8 cellular contexts compared by ENCODE assay signal in genomic region chr17:7478276-7479138, GRCh38. TPM values are rescaled to one million over a fixed set of nuclear protein-coding genes. Genes with fewer than 3 reads are reported as not detected.
DNase-seq lines count a peak whose midpoint lies in the region; ATAC-seq and TF ChIP-seq lines count a peak whose summit lies in the region.

No MANE protein-coding gene starts in this region.

- H3K27me3 ChIP-seq in GM06990 (replicated peaks; ENCODE audit: control insufficient read depth, insufficient read depth, low read length), result no peaks in the 10 kb centered on the region

- H3K9me3 Mint-ChIP-seq in neural crest cell (no peaks in the 10 kb centered on the region), type B pancreatic cell (no peaks in the 10 kb centered on the region)

- H3K4me1 Mint-ChIP-seq in neural crest cell (peaks cover 57% of the 10 kb centered on the region), type B pancreatic cell (ENCODE audit: unreplicated experiment) (peaks cover 48% of the 10 kb centered on the region)

- H3K36me3 Mint-ChIP-seq in neural crest cell (ENCODE audit: low read depth) (no peaks in the 10 kb centered on the region), type B pancreatic cell (peaks cover 8% of the 10 kb centered on the region)

- no peaks in the 10 kb centered on the region for H3K27me3 Mint-ChIP-seq in neural crest cell (ENCODE audit: low read depth)
- no peaks in the 10 kb centered on the region for H3K27me3 Mint-ChIP-seq in type B pancreatic cell

- peak overlapping the region; percentile 94 for H3K4me3 Mint-ChIP-seq in neural crest cell
- peak overlapping the region; percentile 88 for H3K4me3 Mint-ChIP-seq in type B pancreatic cell

- H3K36me3 ChIP-seq in GM06990 (ENCODE audit: control insufficient read depth, insufficient read depth, low read length), result no peaks in the 10 kb centered on the region

- H3K27ac Mint-ChIP-seq in neural crest cell (ENCODE audit: unreplicated experiment) (no peak overlapping the region), type B pancreatic cell (peak overlapping the region; percentile 100)

- DNase-seq in GM06990 (ENCODE audit: extremely low read depth, insufficient read length) (peak; percentile 70), fibroblast of villous mesenchyme (ENCODE audit: low read depth) (peak; percentile 55), neural crest cell (ENCODE audit: low read depth, low spot score) (no peak), type B pancreatic cell (ENCODE audit: extremely low spot score, unreplicated experiment) (no peak)
- DNase-seq in activated effector memory CD4-positive, alpha-beta T cell treated with anti-CD3 and anti-CD28 coated beads, Interleukin-2, amount 50 U/mL, for 16 hours, result peak; percentile 86

- H3K4me3 ChIP-seq in GM06990 (replicated peaks; ENCODE audit: low read depth, low read length), result peak overlapping the region; percentile 79
- H3K4me3 ChIP-seq in fibroblast of villous mesenchyme (ENCODE audit: low read depth, low read length), result peak overlapping the region; percentile 75

- ATAC-seq in HG03135 (IDR thresholded peaks at IDR 0.05; ENCODE audit: unreplicated experiment), result no peak
- no peak for ATAC-seq in HG02798 (IDR thresholded peaks at IDR 0.05; ENCODE audit: poor library complexity, unreplicated experiment)

- TF ChIP-seq CTCF in GM06990 (IDR thresholded peaks at IDR 0.05; ENCODE audit: insufficient read depth, low read length, poor library complexity, severe bottlenecking) (no peak), fibroblast of villous mesenchyme (IDR thresholded peaks at IDR 0.05; ENCODE audit: insufficient read depth, low read depth, low read length) (no peak), neural crest cell (conservative IDR thresholded peaks at IDR 0.05) (no peak), type B pancreatic cell (conservative IDR thresholded peaks at IDR 0.05) (peak; percentile 26)

TF ChIP-seq in PFSK-1, 5 proteins besides CTCF, POLR2A, EP300 and RAD21:
- TF ChIP-seq FOXP2 (optimal IDR thresholded peaks at IDR 0.05; ENCODE audit: borderline replicate concordance, extremely low read depth, extremely low read length, insufficient read depth) (no peak), TAF1 (IDR thresholded peaks at IDR 0.05; ENCODE audit: borderline replicate concordance, insufficient read depth, low read length) (peak; percentile 30; the same call in 1 of the 2 replicates), SIN3A (IDR thresholded peaks at IDR 0.05; ENCODE audit: borderline replicate concordance, insufficient read depth, low read length) (no peak)

RNA-seq across cellular contexts. Expression of gene ZBTB4, which starts 0.9 kb away (rescaled TPM):
- 19.7 TPM for polyA plus RNA-seq in PFSK-1 (2012; ENCODE audit: insufficient read length, low read depth)
- 30.0 and 37.1 TPM in 2 replicates for total RNA-seq in fibroblast of villous mesenchyme
- 13.6 and 14.3 TPM in 2 replicates for total RNA-seq in neural crest cell
- total RNA-seq in type B pancreatic cell (ENCODE audit: low replicate concordance), result 34.5 and 76.6 TPM in 2 replicates

RNA-seq across cellular contexts. Expression of gene SLC35G6, which starts 2.7 kb away (rescaled TPM):
- not detected for polyA plus RNA-seq in PFSK-1 (2012; ENCODE audit: insufficient read length, low read depth)
- total RNA-seq in fibroblast of villous mesenchyme (not detected in 2 replicates), neural crest cell (not detected in 2 replicates), type B pancreatic cell (ENCODE audit: low replicate concordance) (not detected in 2 replicates)

RNA-seq across cellular contexts. Expression of gene POLR2A, which starts 5.7 kb away (rescaled TPM):
- polyA plus RNA-seq in PFSK-1 (2012; ENCODE audit: insufficient read length, low read depth), result 98.2 TPM
- total RNA-seq in fibroblast of villous mesenchyme (118 and 127 TPM in 2 replicates), neural crest cell (181 and 183 TPM in 2 replicates), type B pancreatic cell (ENCODE audit: low replicate concordance) (175 and 244 TPM in 2 replicates)

RNA-seq across cellular contexts. Expression of gene CHRNB1, which starts 33.6 kb away (rescaled TPM):
- 5.4 TPM for polyA plus RNA-seq in PFSK-1 (2012; ENCODE audit: insufficient read length, low read depth)
- total RNA-seq in fibroblast of villous mesenchyme, result 6.1 and 6.9 TPM in 2 replicates
- 9.7 and 9.9 TPM in 2 replicates for total RNA-seq in neural crest cell
- total RNA-seq in type B pancreatic cell (ENCODE audit: low replicate concordance), result 16.4 and 51.1 TPM in 2 replicates

RNA-seq across cellular contexts. Expression of gene FGF11, which starts 39.2 kb away (rescaled TPM):
- 3.4 TPM for polyA plus RNA-seq in PFSK-1 (2012; ENCODE audit: insufficient read length, low read depth)
- total RNA-seq in fibroblast of villous mesenchyme (0.32 and 3.9 TPM in 2 replicates), neural crest cell (6.0 and 6.5 TPM in 2 replicates), type B pancreatic cell (ENCODE audit: low replicate concordance) (21.8 and 76.0 TPM in 2 replicates)

Comparison
In these comparisons a context has a peak if more than half of its experiments do, and no peak if none do; other contexts are left out.
1. DNase-seq: peak in GM06990 (single experiment), activated effector memory CD4-positive, alpha-beta T cell treated with anti-CD3 and anti-CD28 coated beads, Interleukin-2, amount 50 U/mL, for 16 hours (single experiment) and fibroblast of villous mesenchyme (single experiment); none in neural crest cell (single experiment) and type B pancreatic cell (single experiment).